In the genomic region with DNA sequence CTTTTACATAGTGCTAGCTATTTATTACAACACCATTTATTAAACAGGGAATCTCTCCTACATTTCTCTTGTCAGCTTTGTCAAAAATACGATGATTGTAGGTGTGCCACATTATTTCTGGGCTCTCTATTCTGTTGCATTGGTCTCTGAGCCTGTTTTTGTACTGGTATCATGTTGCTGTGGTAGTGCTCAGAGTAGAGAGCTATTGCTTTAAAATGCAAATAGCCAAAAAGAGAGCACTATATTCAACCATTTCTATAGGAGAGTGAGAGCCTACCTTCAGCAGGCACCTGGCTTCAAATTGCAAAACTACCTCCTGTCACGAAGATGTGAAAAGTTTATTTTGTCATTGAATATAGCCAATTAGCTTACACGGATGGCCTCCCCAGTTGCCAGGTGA, we compare ENCODE assay signal across 2 cellular contexts.
TF ChIP-seq lines count a peak whose summit lies in the region.

No MANE protein-coding gene starts in this region.

TF ChIP-seq in GM23338, 12 proteins besides CTCF, POLR2A, EP300 and RAD21:
- TF ChIP-seq EZH2 (IDR thresholded peaks at IDR 0.05; ENCODE audit: low read depth, unreplicated experiment) = no peak
- TF ChIP-seq CREB1 (CRISPR knock-in tag; IDR thresholded peaks at IDR 0.05; ENCODE audit: low read depth) = no peak
- TF ChIP-seq NANOG (IDR thresholded peaks at IDR 0.05; ENCODE audit: borderline replicate concordance) = no peak
- no peak for TF ChIP-seq REST (IDR thresholded peaks at IDR 0.05; ENCODE audit: unreplicated experiment)
- TF ChIP-seq ZNF114 (CRISPR knock-in tag; IDR thresholded peaks at IDR 0.05) = no peak
- TF ChIP-seq EZH2phosphoT487 (IDR thresholded peaks at IDR 0.05; ENCODE audit: unreplicated experiment) = no peak
- TF ChIP-seq, protein P1, sequence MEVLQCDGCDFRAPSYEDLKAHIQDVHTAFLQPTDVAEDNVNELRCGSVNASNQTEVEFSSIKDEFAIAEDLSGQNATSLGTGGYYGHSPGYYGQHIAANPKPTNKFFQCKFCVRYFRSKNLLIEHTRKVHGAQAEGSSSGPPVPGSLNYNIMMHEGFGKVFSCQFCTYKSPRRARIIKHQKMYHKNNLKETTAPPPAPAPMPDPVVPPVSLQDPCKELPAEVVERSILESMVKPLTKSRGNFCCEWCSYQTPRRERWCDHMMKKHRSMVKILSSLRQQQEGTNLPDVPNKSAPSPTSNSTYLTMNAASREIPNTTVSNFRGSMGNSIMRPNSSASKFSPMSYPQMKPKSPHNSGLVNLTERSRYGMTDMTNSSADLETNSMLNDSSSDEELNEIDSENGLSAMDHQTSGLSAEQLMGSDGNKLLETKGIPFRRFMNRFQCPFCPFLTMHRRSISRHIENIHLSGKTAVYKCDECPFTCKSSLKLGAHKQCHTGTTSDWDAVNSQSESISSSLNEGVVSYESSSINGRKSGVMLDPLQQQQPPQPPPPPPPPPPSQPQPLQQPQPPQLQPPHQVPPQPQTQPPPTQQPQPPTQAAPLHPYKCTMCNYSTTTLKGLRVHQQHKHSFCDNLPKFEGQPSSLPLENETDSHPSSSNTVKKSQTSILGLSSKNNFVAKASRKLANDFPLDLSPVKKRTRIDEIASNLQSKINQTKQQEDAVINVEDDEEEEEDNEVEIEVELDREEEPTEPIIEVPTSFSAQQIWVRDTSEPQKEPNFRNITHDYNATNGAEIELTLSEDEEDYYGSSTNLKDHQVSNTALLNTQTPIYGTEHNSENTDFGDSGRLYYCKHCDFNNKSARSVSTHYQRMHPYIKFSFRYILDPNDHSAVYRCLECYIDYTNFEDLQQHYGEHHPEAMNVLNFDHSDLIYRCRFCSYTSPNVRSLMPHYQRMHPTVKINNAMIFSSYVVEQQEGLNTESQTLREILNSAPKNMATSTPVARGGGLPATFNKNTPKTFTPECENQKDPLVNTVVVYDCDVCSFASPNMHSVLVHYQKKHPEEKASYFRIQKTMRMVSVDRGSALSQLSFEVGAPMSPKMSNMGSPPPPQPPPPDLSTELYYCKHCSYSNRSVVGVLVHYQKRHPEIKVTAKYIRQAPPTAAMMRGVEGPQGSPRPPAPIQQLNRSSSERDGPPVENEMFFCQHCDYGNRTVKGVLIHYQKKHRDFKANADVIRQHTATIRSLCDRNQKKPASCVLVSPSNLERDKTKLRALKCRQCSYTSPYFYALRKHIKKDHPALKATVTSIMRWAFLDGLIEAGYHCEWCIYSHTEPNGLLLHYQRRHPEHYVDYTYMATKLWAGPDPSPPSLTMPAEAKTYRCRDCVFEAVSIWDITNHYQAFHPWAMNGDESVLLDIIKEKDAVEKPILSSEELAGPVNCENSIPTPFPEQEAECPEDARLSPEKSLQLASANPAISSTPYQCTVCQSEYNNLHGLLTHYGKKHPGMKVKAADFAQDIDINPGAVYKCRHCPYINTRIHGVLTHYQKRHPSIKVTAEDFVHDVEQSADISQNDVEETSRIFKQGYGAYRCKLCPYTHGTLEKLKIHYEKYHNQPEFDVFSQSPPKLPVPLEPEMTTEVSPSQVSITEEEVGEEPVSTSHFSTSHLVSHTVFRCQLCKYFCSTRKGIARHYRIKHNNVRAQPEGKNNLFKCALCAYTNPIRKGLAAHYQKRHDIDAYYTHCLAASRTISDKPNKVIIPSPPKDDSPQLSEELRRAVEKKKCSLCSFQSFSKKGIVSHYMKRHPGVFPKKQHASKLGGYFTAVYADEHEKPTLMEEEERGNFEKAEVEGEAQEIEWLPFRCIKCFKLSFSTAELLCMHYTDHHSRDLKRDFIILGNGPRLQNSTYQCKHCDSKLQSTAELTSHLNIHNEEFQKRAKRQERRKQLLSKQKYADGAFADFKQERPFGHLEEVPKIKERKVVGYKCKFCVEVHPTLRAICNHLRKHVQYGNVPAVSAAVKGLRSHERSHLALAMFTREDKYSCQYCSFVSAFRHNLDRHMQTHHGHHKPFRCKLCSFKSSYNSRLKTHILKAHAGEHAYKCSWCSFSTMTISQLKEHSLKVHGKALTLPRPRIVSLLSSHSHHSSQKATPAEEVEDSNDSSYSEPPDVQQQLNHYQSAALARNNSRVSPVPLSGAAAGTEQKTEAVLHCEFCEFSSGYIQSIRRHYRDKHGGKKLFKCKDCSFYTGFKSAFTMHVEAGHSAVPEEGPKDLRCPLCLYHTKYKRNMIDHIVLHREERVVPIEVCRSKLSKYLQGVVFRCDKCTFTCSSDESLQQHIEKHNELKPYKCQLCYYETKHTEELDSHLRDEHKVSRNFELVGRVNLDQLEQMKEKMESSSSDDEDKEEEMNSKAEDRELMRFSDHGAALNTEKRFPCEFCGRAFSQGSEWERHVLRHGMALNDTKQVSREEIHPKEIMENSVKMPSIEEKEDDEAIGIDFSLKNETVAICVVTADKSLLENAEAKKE (CRISPR knock-in tag; IDR thresholded peaks at IDR 0.05) = no peak
- TF ChIP-seq ETS1 (IDR thresholded peaks at IDR 0.05) = no peak
- no peak for TF ChIP-seq JUNB (IDR thresholded peaks at IDR 0.05; ENCODE audit: unreplicated experiment)
TF ChIP-seq in GM23338: peak in this region for 0.

TF ChIP-seq in H1, 55 proteins besides CTCF, POLR2A, EP300 and RAD21:
- no peak for TF ChIP-seq SRF (IDR thresholded peaks at IDR 0.05; ENCODE audit: low read depth, low read length)
- TF ChIP-seq YY1 (IDR thresholded peaks at IDR 0.05; ENCODE audit: low read depth, low read length) = no peak
- no peak for TF ChIP-seq RXRA (IDR thresholded peaks at IDR 0.05; ENCODE audit: insufficient read depth, low read depth, low read length)
- TF ChIP-seq BACH1 (IDR thresholded peaks at IDR 0.05; ENCODE audit: low read length) = no peak
- no peak for TF ChIP-seq SIRT6 (IDR thresholded peaks at IDR 0.05; ENCODE audit: low read length)
- TF ChIP-seq SP4 (IDR thresholded peaks at IDR 0.05; ENCODE audit: low read length) = no peak
- TF ChIP-seq SP1 (IDR thresholded peaks at IDR 0.05; ENCODE audit: low read depth, low read length) = no peak
- no peak for TF ChIP-seq TCF12 (IDR thresholded peaks at IDR 0.05; ENCODE audit: low read depth, low read length)
- TF ChIP-seq ZNF274 (IDR thresholded peaks at IDR 0.05; ENCODE audit: borderline replicate concordance, extremely low read depth, low read length) = no peak
- TF ChIP-seq SUZ12 (IDR thresholded peaks at IDR 0.05; ENCODE audit: low read length) = no peak
- no peak for TF ChIP-seq EGR1 (IDR thresholded peaks at IDR 0.05; ENCODE audit: borderline replicate concordance, low read depth, low read length)
TF ChIP-seq in H1: peak in this region for 0.
